In genomic region chr4:146654648-146654975, GRCh38 we compare ENCODE assay signal across 9 cellular contexts. TPM values are rescaled to one million over a fixed set of nuclear protein-coding genes. Genes with fewer than 3 reads are reported as not detected.
DNase-seq lines count a peak whose midpoint lies in the region; ATAC-seq and TF ChIP-seq lines count a peak whose summit lies in the region.
"Had no signal": no experiment of that assay in that cellular context is flagged by ENCODE, and none has a peak within 500 bp of the region (broad histone marks: within the 10 kb centered on the region; RNA-seq: fewer than 3 reads in every experiment).

No MANE protein-coding gene starts in this region.

- DNase-seq in left ventricle myocardium inferior: no peak
- DNase-seq in Right ventricle myocardium inferior (ENCODE audit: missing footprints): no peak
- peak; percentile 4 for DNase-seq in choroid plexus epithelial cell (ENCODE audit: low read depth)
- no peak for DNase-seq in naive B cell
- no peak for DNase-seq in uterus
- no peak for DNase-seq in NCI-H2081 treated with DMSO at 0.1 percent for 48 hours (lab: John Stamatoyannopoulos, UW)
- DNase-seq in stimulated activated CD4-positive, alpha-beta T cell treated with anti-CD3 and anti-CD28 coated beads, Interleukin-15, amount 100 ng/mL, for 24 hours: no peak

- H3K9me3 ChIP-seq in left ventricle myocardium inferior (replicated peaks) (no peaks in the 10 kb centered on the region), uterus (no peaks in the 10 kb centered on the region)

- H3K4me3 ChIP-seq in left ventricle myocardium inferior (peak overlapping the region; percentile 68), choroid plexus epithelial cell (ENCODE audit: low read depth, low read length) (peak overlapping the region; percentile 50), uterus (peak overlapping the region; percentile 10 to 34)

- H3K27me3 Mint-ChIP-seq in naive B cell: peaks cover 74 to 88% (median 82%) of the 10 kb centered on the region in 3 donors

- no peak for TF ChIP-seq POLR2A in uterus (IDR thresholded peaks at IDR 0.05)

- peak overlapping the region in 6 of 8 donors; percentile 13 to 80 (median 62) for H3K4me3 Mint-ChIP-seq in naive B cell

- intact Hi-C loops in left ventricle myocardium inferior (cut with micrococcal nuclease): no loop called here
- intact Hi-C loops in Right ventricle myocardium inferior (cut with DNase I): no loop called here
- intact Hi-C loops in uterus (cut with DNase I; ENCODE audit: low total_unique reads): no loop called here

- H3K27me3 ChIP-seq in left ventricle myocardium inferior (ENCODE audit: low read depth) (peaks cover 96% of the 10 kb centered on the region), uterus (peaks cover 0 to 12% of the 10 kb centered on the region in 2 donors)

- no peak for TF ChIP-seq CTCF in left ventricle myocardium inferior (IDR thresholded peaks at IDR 0.05; ENCODE audit: borderline replicate concordance)
- TF ChIP-seq CTCF in choroid plexus epithelial cell (conservative IDR thresholded peaks at IDR 0.05; ENCODE audit: low read depth, low read length): no peak
- TF ChIP-seq CTCF in uterus (IDR thresholded peaks at IDR 0.05): no peak

- H3K4me1 ChIP-seq in left ventricle myocardium inferior (peaks cover 18% of the 10 kb centered on the region), uterus (no peaks in the 10 kb centered on the region)

- H3K4me1 Mint-ChIP-seq in naive B cell: peaks cover 5 to 18% (median 16%) of the 10 kb centered on the region in 3 donors

- no peaks in the 10 kb centered on the region for H3K36me3 Mint-ChIP-seq in naive B cell

- ATAC-seq in Right ventricle myocardium inferior (no peak), naive B cell (ENCODE audit: low read depth in 2 of 2) (no peak), HG03045 (IDR thresholded peaks at IDR 0.05; ENCODE audit: unreplicated experiment) (no peak)

- no peak overlapping the region for H3K27ac ChIP-seq in left ventricle myocardium inferior (replicated peaks)
- H3K27ac ChIP-seq in uterus: no peak overlapping the region

- H3K36me3 ChIP-seq in left ventricle myocardium inferior (no peaks in the 10 kb centered on the region), uterus (no peaks in the 10 kb centered on the region)

- peak overlapping the region in 1 of 6 donors; percentile 16 for H3K27ac Mint-ChIP-seq in naive B cell

- peaks cover 0 to 5% (median 0%) of the 10 kb centered on the region in 7 donors for H3K9me3 Mint-ChIP-seq in naive B cell

RNA-seq across cellular contexts. Expression of gene POU4F2, which starts 15.9 kb away (rescaled TPM):
- total RNA-seq in left ventricle myocardium inferior: not detected
- not detected for total RNA-seq in Right ventricle myocardium inferior
- polyA plus RNA-seq in naive B cell (ENCODE audit: low read depth in 6 of 6): not detected
- not detected for total RNA-seq in uterus
- total RNA-seq: LHCN-M2 had no signal
